8 cellular contexts compared by ENCODE assay signal in the genomic region with DNA sequence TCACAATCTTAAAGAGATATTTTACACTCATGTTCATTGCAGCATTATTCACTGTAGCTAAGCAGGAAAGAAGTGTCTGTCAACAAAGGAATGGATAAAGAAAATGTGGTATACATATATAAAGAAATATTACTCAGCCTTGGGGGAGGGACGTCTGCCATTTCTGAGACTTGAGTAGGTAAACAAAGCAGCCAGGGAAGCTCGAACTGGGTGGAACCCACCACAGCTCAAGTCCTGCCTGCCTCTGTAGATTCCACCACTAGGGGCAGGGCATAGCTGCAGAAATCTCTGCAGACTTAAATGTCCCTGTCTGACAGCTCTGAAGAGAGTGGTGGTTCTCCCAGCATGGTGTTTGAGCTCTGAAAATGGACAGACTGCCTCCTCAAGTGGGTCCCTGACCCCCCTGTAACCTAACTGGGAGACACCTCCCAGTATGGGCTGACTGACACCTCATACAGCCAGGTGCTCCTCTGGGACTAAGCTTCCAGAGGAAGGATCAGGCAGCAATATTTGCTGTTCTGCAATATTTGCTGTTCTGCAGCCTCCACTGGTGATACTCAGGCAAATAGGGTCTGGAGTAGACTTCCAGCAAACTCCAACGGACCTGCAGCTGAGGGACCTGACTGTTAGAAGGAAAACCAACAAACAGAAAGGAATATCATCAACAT.
DNase-seq lines count a peak whose midpoint lies in the region; ATAC-seq and TF ChIP-seq lines count a peak whose summit lies in the region.
"Not testable (repeated sequence)": the region's sequence is repeated elsewhere in the genome, so short reads cannot be mapped to it uniquely, and the experiment has no call there.

No MANE protein-coding gene starts in this region.

- TF ChIP-seq POLR2A in IMR-90 (IDR thresholded peaks at IDR 0.05; ENCODE audit: low read depth, low read length); uterus (IDR thresholded peaks at IDR 0.05): not testable (repeated sequence)

- H3K9me3 ChIP-seq in IMR-90 (ENCODE audit: control insufficient read depth, insufficient read depth, low read length); NT2/D1 (ENCODE audit: insufficient read depth, low read length); neuronal stem cell (replicated peaks in 1 of 2; ENCODE audit: control insufficient read depth in 2 of 2, insufficient read depth in 1 of 2, low read depth in 1 of 2, low read length in 2 of 2); uterus: not testable (repeated sequence)

- 8% methylated on average over 2 of the region's 3 CpGs; no CpG with 5 or more reads in 1 of the 2 experiments for WGBS in IMR-90 (ENCODE audit: extremely low coverage in 2 of 2, insufficient read length in 1 of 2), 2 experiments
- WGBS in neuronal stem cell (ENCODE audit: extremely low coverage in 2 of 2, insufficient read length in 2 of 2, insufficient replicate concordance in 1 of 2), 2 donors, result no CpG with 5 or more reads among the region's 3 CpGs

- H3K79me1 ChIP-seq in IMR-90 (ENCODE audit: low read depth in 1 of 2, low read length in 2 of 2); neuronal stem cell (ENCODE audit: low read depth, low read length): not testable (repeated sequence)

- not testable (repeated sequence) for H3K4me1 Mint-ChIP-seq in activated CD8-positive, alpha-beta T cell treated with anti-CD3 and anti-CD28 coated beads for 36 hours (ENCODE audit: low read depth)

- H3K4me3 ChIP-seq in IMR-90 (ENCODE audit: insufficient read depth, low read depth, low read length); NT2/D1 (ENCODE audit: insufficient read length, low read depth); epithelial cell of esophagus (ENCODE audit: low read length); neuronal stem cell (ENCODE audit: low read length in 2 of 2); uterus: not testable (repeated sequence)

- not testable (repeated sequence) for H3K9me1 ChIP-seq in IMR-90 (ENCODE audit: insufficient read depth, low read length)

- H3K4me2 ChIP-seq in IMR-90 (ENCODE audit: low read depth, low read length); neuronal stem cell (ENCODE audit: insufficient read depth, low read length, poor library complexity, severe bottlenecking): not testable (repeated sequence)

- not testable (repeated sequence) for H4K91ac ChIP-seq in IMR-90 (ENCODE audit: insufficient read depth, low read depth, low read length); neuronal stem cell (ENCODE audit: low read depth, low read length, poor library complexity)

- DNase-seq in ELF-1 (ENCODE audit: low read depth, low spot score) (peak; percentile 52), IMR-90 (peak; percentile 20), NT2/D1 (ENCODE audit: low read depth, low spot score) (peak; percentile 32), epithelial cell of esophagus (ENCODE audit: low read depth) (peak; percentile 77), iPS DF 4.7 (ENCODE audit: extremely low read depth, low spot score) (peak; percentile 30), neuronal stem cell (ENCODE audit: low spot score) (peak; percentile 20), uterus (peak in 1 of 2 donors; percentile 18)
- peak; percentile 13 for DNase-seq in activated CD8-positive, alpha-beta T cell treated with anti-CD3 and anti-CD28 coated beads for 36 hours

- not testable (repeated sequence) for H3K27me3 ChIP-seq in IMR-90 (ENCODE audit: control insufficient read depth, insufficient read depth, low read length); NT2/D1 (ENCODE audit: insufficient read depth, insufficient read length); neuronal stem cell (ENCODE audit: control insufficient read depth in 3 of 3, insufficient read depth in 3 of 3, low read depth in 1 of 3, low read length in 3 of 3); uterus

- dilution Hi-C loops in IMR-90 (cut with HindIII; ENCODE audit: low sequenced_read_pairs, unreplicated experiment), result not testable (repeated sequence)

- H2AK9ac ChIP-seq in IMR-90 (replicated peaks; ENCODE audit: low read depth, low read length, poor library complexity), result not testable (repeated sequence)

- not testable (repeated sequence) for H3K27ac Mint-ChIP-seq in activated CD8-positive, alpha-beta T cell treated with anti-CD3 and anti-CD28 coated beads for 36 hours

- peak; percentile 24; the same call in 1 of the 2 replicates for TF ChIP-seq RAD21 in IMR-90 (IDR thresholded peaks at IDR 0.05; ENCODE audit: low read length)

- H4K8ac ChIP-seq in IMR-90 (ENCODE audit: low read depth in 2 of 2, low read length in 2 of 2); neuronal stem cell (ENCODE audit: low read depth, low read length): not testable (repeated sequence)

- ATAC-seq in IMR-90 (ENCODE audit: low read depth); activated CD8-positive, alpha-beta T cell treated with anti-CD3 and anti-CD28 coated beads for 36 hours: not testable (repeated sequence)

- not testable (repeated sequence) for BruUV-seq in IMR-90 (replicated peaks; lab: Mats Ljungman, UMichigan)

- H3K4me3 Mint-ChIP-seq in activated CD8-positive, alpha-beta T cell treated with anti-CD3 and anti-CD28 coated beads for 36 hours, result not testable (repeated sequence)

- H2BK12ac ChIP-seq in neuronal stem cell (ENCODE audit: low read length), result not testable (repeated sequence)

- POLR2A ChIA-PET in IMR-90 (lab: Charles Lee; ENCODE audit: unreplicated experiment); activated CD8-positive, alpha-beta T cell treated with anti-CD3 and anti-CD28 coated beads for 36 hours (lab: Charles Lee): not testable (repeated sequence)

- H4K5ac ChIP-seq in IMR-90 (ENCODE audit: low read depth, low read length), result not testable (repeated sequence)

- H3K56ac ChIP-seq in IMR-90 (ENCODE audit: extremely low read depth, insufficient read depth, low read length), result not testable (repeated sequence)

- not testable (repeated sequence) for H2BK15ac ChIP-seq in IMR-90 (ENCODE audit: low read depth, low read length); neuronal stem cell (ENCODE audit: low read length)

- H3K27ac ChIP-seq in IMR-90 (ENCODE audit: insufficient read depth, low read length); neuronal stem cell (replicated peaks; ENCODE audit: low read length); uterus: not testable (repeated sequence)

- H3K36me3 ChIP-seq in IMR-90 (ENCODE audit: control insufficient read depth, insufficient read depth, low read length); NT2/D1 (ENCODE audit: insufficient read depth, insufficient read length, low read length); neuronal stem cell (replicated peaks in 1 of 2; ENCODE audit: control insufficient read depth in 2 of 2, insufficient read depth in 2 of 2, low read length in 2 of 2); uterus: not testable (repeated sequence)

- not testable (repeated sequence) for H3K4me1 ChIP-seq in IMR-90 (ENCODE audit: control insufficient read depth, insufficient read depth, low read length); NT2/D1 (ENCODE audit: insufficient read depth, insufficient read length); neuronal stem cell (ENCODE audit: control insufficient read depth in 2 of 2, insufficient read depth in 1 of 2, low read depth in 1 of 2, low read length in 2 of 2); uterus

- H3K18ac ChIP-seq in IMR-90 (ENCODE audit: low read depth, low read length); neuronal stem cell (ENCODE audit: low read length): not testable (repeated sequence)

- not testable (repeated sequence) for H3K9me3 Mint-ChIP-seq in activated CD8-positive, alpha-beta T cell treated with anti-CD3 and anti-CD28 coated beads for 36 hours

- not testable (repeated sequence) for H3K23ac ChIP-seq in IMR-90 (ENCODE audit: low read depth, low read length); neuronal stem cell (ENCODE audit: low read depth, low read length, poor library complexity)

- H3K27me3 Mint-ChIP-seq in activated CD8-positive, alpha-beta T cell treated with anti-CD3 and anti-CD28 coated beads for 36 hours, result not testable (repeated sequence)

- intact Hi-C loops in IMR-90 (cut with micrococcal nuclease); activated CD8-positive, alpha-beta T cell treated with anti-CD3 and anti-CD28 coated beads for 36 hours (cut with micrococcal nuclease); uterus (cut with DNase I; ENCODE audit: low total_unique reads): not testable (repeated sequence)

- in situ Hi-C loops in IMR-90 (cut with MboI; ENCODE audit: low sequenced_read_pairs), result not testable (repeated sequence)

- CTCF ChIA-PET in IMR-90 (lab: Yijun Ruan, JAX), result interaction anchor here (0.6 to 1.1 kb wide), 2 partner anchors 9 to 52 kb away, joined by 3 to 5 read pairs; no protein-coding TSS in a partner anchor
- CTCF ChIA-PET in activated CD8-positive, alpha-beta T cell treated with anti-CD3 and anti-CD28 coated beads for 36 hours (lab: Charles Lee), result interaction anchor here (0.6 to 1.5 kb wide), 6 partner anchors 14 to 384 kb away, joined by 3 to 4 read pairs (median 4); no protein-coding TSS in a partner anchor

- not testable (repeated sequence) for H3K36me3 Mint-ChIP-seq in activated CD8-positive, alpha-beta T cell treated with anti-CD3 and anti-CD28 coated beads for 36 hours (ENCODE audit: low read depth)

- H2BK5ac ChIP-seq in IMR-90 (ENCODE audit: low read depth, low read length, poor library complexity, severe bottlenecking); neuronal stem cell (ENCODE audit: low read length): not testable (repeated sequence)

- H2AK5ac ChIP-seq in IMR-90 (ENCODE audit: low read depth, low read length); neuronal stem cell (ENCODE audit: low read depth, low read length): not testable (repeated sequence)

- TF ChIP-seq CTCF in IMR-90 (conservative IDR thresholded peaks at IDR 0.05; ENCODE audit: low read depth, low read length) (peak; percentile 36), epithelial cell of esophagus (IDR thresholded peaks at IDR 0.05; ENCODE audit: insufficient read depth, low read depth, low read length, missing control alignments) (peak; percentile 79), uterus (IDR thresholded peaks at IDR 0.05) (peak in 3 of 4 experiments; percentile 16 to 30 (median 17))
- peak; percentile 33 for TF ChIP-seq CTCF in activated CD8-positive, alpha-beta T cell treated with anti-CD3 and anti-CD28 coated beads for 36 hours (IDR thresholded peaks at IDR 0.05)

- H3K4ac ChIP-seq in IMR-90 (ENCODE audit: low read depth, low read length); neuronal stem cell (ENCODE audit: low read length): not testable (repeated sequence)

- not testable (repeated sequence) for H3K14ac ChIP-seq in IMR-90 (replicated peaks; ENCODE audit: low read depth, low read length); neuronal stem cell (ENCODE audit: low read length)

- H3K9ac ChIP-seq in IMR-90 (ENCODE audit: low read depth, low read length); NT2/D1 (ENCODE audit: insufficient read length, low read depth); neuronal stem cell (ENCODE audit: low read depth, low read length, poor library complexity): not testable (repeated sequence)

- not testable (repeated sequence) for H2BK120ac ChIP-seq in IMR-90 (ENCODE audit: low read depth, low read length); neuronal stem cell (ENCODE audit: low read depth, low read length)

- H2BK20ac ChIP-seq in IMR-90 (ENCODE audit: low read depth, low read length), result not testable (repeated sequence)

- H4K20me1 ChIP-seq in IMR-90 (ENCODE audit: insufficient read depth, low read length), result not testable (repeated sequence)

- H2AFZ ChIP-seq in IMR-90 (replicated peaks; ENCODE audit: low read length, poor library complexity); neuronal stem cell (ENCODE audit: low read length): not testable (repeated sequence)

Comparison
In these comparisons a context has a peak if more than half of its experiments do, and no peak if none do; other contexts are left out.
1. CTCF ChIP-seq: peak in every context shown above with its lines; median percentile 79 in epithelial cell of esophagus; 36 in IMR-90; 33 in activated CD8-positive, alpha-beta T cell treated with anti-CD3 and anti-CD28 coated beads for 36 hours; 17 in uterus.